In genomic region chr7:27179503-27180430, GRCh38 we compare ENCODE assay signal across 8 cellular contexts.
DNase-seq lines count a peak whose midpoint lies in the region; ATAC-seq and TF ChIP-seq lines count a peak whose summit lies in the region.

No MANE protein-coding gene starts in this region.

- H3K27ac ChIP-seq in KMS-11, result no peak overlapping the region

- no peaks in the 10 kb centered on the region for H3K4me1 ChIP-seq in KMS-11 (ENCODE audit: low read depth, poor library complexity, severe bottlenecking)

- no peak overlapping the region for H3K27ac Mint-ChIP-seq in dendritic cell treated with granulocyte-macrophage colony-stimulating factor and Interleukin-4, amounts not matched to agents 40 ng/mL and 50 ng/mL, for 4 days
- H3K27ac Mint-ChIP-seq in stimulated activated naive B cell treated with anti-CD40 and anti-IgM and Interleukin-4, amounts not matched to agents 10 μg/mL and 1 μg/mL and 100 μg/mL, for 72 hours, result peak overlapping the region; percentile 63

- peaks cover 21% of the 10 kb centered on the region for H3K4me1 Mint-ChIP-seq in dendritic cell treated with granulocyte-macrophage colony-stimulating factor and Interleukin-4, amounts not matched to agents 40 ng/mL and 50 ng/mL, for 4 days (ENCODE audit: low read depth)
- H3K4me1 Mint-ChIP-seq in stimulated activated naive B cell treated with anti-CD40 and anti-IgM and Interleukin-4, amounts not matched to agents 10 μg/mL and 1 μg/mL and 100 μg/mL, for 72 hours, result peaks cover 8 to 21% of the 10 kb centered on the region in 2 donors

- no peaks in the 10 kb centered on the region for H3K36me3 Mint-ChIP-seq in dendritic cell treated with granulocyte-macrophage colony-stimulating factor and Interleukin-4, amounts not matched to agents 40 ng/mL and 50 ng/mL, for 4 days (ENCODE audit: low read depth)
- peaks cover 0 to 1% of the 10 kb centered on the region in 2 donors for H3K36me3 Mint-ChIP-seq in stimulated activated naive B cell treated with anti-CD40 and anti-IgM and Interleukin-4, amounts not matched to agents 10 μg/mL and 1 μg/mL and 100 μg/mL, for 72 hours

- intact Hi-C loops in dendritic cell treated with granulocyte-macrophage colony-stimulating factor and Interleukin-4, amounts not matched to agents 40 ng/mL and 50 ng/mL, for 4 days (cut with micrococcal nuclease), result no loop called here

- DNase-seq in DMS153 treated with DMSO at 0.1 percent for 48 hours (lab: John Stamatoyannopoulos, UW; ENCODE audit: unreplicated experiment), result peak; percentile 41
- peak; percentile 47 to 57 for DNase-seq in activated CD4-positive, alpha-beta T cell treated with anti-CD3 and anti-CD28 coated beads for 4 hours
- peak; percentile 61 for DNase-seq in medulla oblongata (ENCODE audit: extremely low spot score)
- DNase-seq in stimulated activated naive B cell treated with anti-CD40 and anti-IgM and Interleukin-4, amounts not matched to agents 10 μg/mL and 1 μg/mL and 100 μg/mL, for 72 hours, result no peak

- peak overlapping the region; percentile 45 for H3K4me3 Mint-ChIP-seq in dendritic cell treated with granulocyte-macrophage colony-stimulating factor and Interleukin-4, amounts not matched to agents 40 ng/mL and 50 ng/mL, for 4 days
- peak overlapping the region; percentile 47 to 68 for H3K4me3 Mint-ChIP-seq in stimulated activated naive B cell treated with anti-CD40 and anti-IgM and Interleukin-4, amounts not matched to agents 10 μg/mL and 1 μg/mL and 100 μg/mL, for 72 hours

- H3K4me3 ChIP-seq in KMS-11 (IDR thresholded peaks at IDR 0.05; ENCODE audit: insufficient read depth, low read depth, low read length), result no peak overlapping the region

- 0 out of 2 replicates have a peak overlapping the region, but pooled peaks have one; percentile 22 for H3K4me2 ChIP-seq in KMS-11

- no peaks in the 10 kb centered on the region for H3K9me3 Mint-ChIP-seq in dendritic cell treated with granulocyte-macrophage colony-stimulating factor and Interleukin-4, amounts not matched to agents 40 ng/mL and 50 ng/mL, for 4 days
- H3K9me3 Mint-ChIP-seq in stimulated activated naive B cell treated with anti-CD40 and anti-IgM and Interleukin-4, amounts not matched to agents 10 μg/mL and 1 μg/mL and 100 μg/mL, for 72 hours, result no peaks in the 10 kb centered on the region

- peaks cover 95% of the 10 kb centered on the region for H3K27me3 Mint-ChIP-seq in dendritic cell treated with granulocyte-macrophage colony-stimulating factor and Interleukin-4, amounts not matched to agents 40 ng/mL and 50 ng/mL, for 4 days
- peaks cover 56 to 90% of the 10 kb centered on the region in 2 donors for H3K27me3 Mint-ChIP-seq in stimulated activated naive B cell treated with anti-CD40 and anti-IgM and Interleukin-4, amounts not matched to agents 10 μg/mL and 1 μg/mL and 100 μg/mL, for 72 hours

- peak; percentile 49 to 69 for ATAC-seq in stimulated activated naive B cell treated with anti-CD40 and anti-IgM and Interleukin-4, amounts not matched to agents 10 μg/mL and 1 μg/mL and 100 μg/mL, for 72 hours (replicated peaks)
- no peak for ATAC-seq in GM19455 (IDR thresholded peaks at IDR 0.05; ENCODE audit: unreplicated experiment)
- no peak for ATAC-seq in GM18861 (IDR thresholded peaks at IDR 0.05; ENCODE audit: unreplicated experiment)

- H4K20me1 ChIP-seq in KMS-11 (ENCODE audit: insufficient read depth), result no peaks in the 10 kb centered on the region

- H3K79me2 ChIP-seq in KMS-11 (ENCODE audit: insufficient read depth, low read depth), result no peaks in the 10 kb centered on the region

- peak; percentile 89 for TF ChIP-seq CTCF in KMS-11 (conservative IDR thresholded peaks at IDR 0.05; ENCODE audit: low read depth, low read length)

- H2AFZ ChIP-seq in KMS-11 (ENCODE audit: low read depth), result peak overlapping the region; percentile 29; the same call in 1 of the 2 replicates

- no peaks in the 10 kb centered on the region for H3K36me3 ChIP-seq in KMS-11 (ENCODE audit: insufficient read depth)

- H3K9ac ChIP-seq in KMS-11, result no peak overlapping the region

- H3K27me3 ChIP-seq in KMS-11 (ENCODE audit: insufficient read depth, low read depth), result no peaks in the 10 kb centered on the region

Comparison
In these comparisons a context has a peak if more than half of its experiments do, and no peak if none do; other contexts are left out.
1. ATAC-seq: peak in stimulated activated naive B cell treated with anti-CD40 and anti-IgM and Interleukin-4, amounts not matched to agents 10 μg/mL and 1 μg/mL and 100 μg/mL, for 72 hours (2 of 2); none in GM19455 (single experiment) and GM18861 (single experiment).